ENCODE assay signal across 8 cellular contexts in genomic region chr7:69598487-69599148, GRCh38. TPM values are rescaled to one million over a fixed set of nuclear protein-coding genes. Genes with fewer than 3 reads are reported as not detected.
DNase-seq lines count a peak whose midpoint lies in the region; ATAC-seq and TF ChIP-seq lines count a peak whose summit lies in the region.

No MANE protein-coding gene starts in this region.

- no peaks in the 10 kb centered on the region for H3K9me3 ChIP-seq in heart right ventricle

- no peaks in the 10 kb centered on the region for H4K20me1 ChIP-seq in KMS-11 (ENCODE audit: insufficient read depth)

- DNase-seq in GM06990 (ENCODE audit: extremely low read depth, insufficient read length), result no peak
- no peak for DNase-seq in activated T-cell treated with anti-CD3 and anti-CD28 coated beads, Interleukin-2, amount 50 U/mL, for 4 hours
- peak; percentile 33 to 35 for DNase-seq in heart right ventricle
- DNase-seq in amniotic stem cell (lab: John Stamatoyannopoulos, UW), result no peak

- TF ChIP-seq CTCF in GM06990 (IDR thresholded peaks at IDR 0.05; ENCODE audit: insufficient read depth, low read length, poor library complexity, severe bottlenecking), result no peak
- TF ChIP-seq CTCF in KMS-11 (conservative IDR thresholded peaks at IDR 0.05; ENCODE audit: low read depth, low read length), result no peak
- no peak for TF ChIP-seq CTCF in heart right ventricle (IDR thresholded peaks at IDR 0.05)

- H3K4me1 ChIP-seq in KMS-11 (ENCODE audit: low read depth, poor library complexity, severe bottlenecking), result peaks cover 32% of the 10 kb centered on the region
- H3K4me1 ChIP-seq in heart right ventricle, result peaks cover 0 to 28% (median 11%) of the 10 kb centered on the region in 9 donors
- peaks cover 7% of the 10 kb centered on the region for H3K4me1 ChIP-seq in rectal smooth muscle tissue (ENCODE audit: control insufficient read depth, insufficient read depth, low read length)

- H3K9ac ChIP-seq in KMS-11, result peak overlapping the region; percentile 57; the same call in 1 of the 2 replicates
- no peak overlapping the region for H3K9ac ChIP-seq in rectal smooth muscle tissue (ENCODE audit: low read length)

- H2AFZ ChIP-seq in KMS-11 (ENCODE audit: low read depth), result peak overlapping the region; percentile 92

- intact Hi-C loops in heart right ventricle (cut with DNase I), result loop anchor here in 3 of 10 donors (5.0 to 10.0 kb wide), 3 partner anchors 79 to 296 kb away; no protein-coding TSS in a partner anchor

- no peaks in the 10 kb centered on the region for H3K36me3 ChIP-seq in GM06990 (ENCODE audit: control insufficient read depth, insufficient read depth, low read length)
- no peaks in the 10 kb centered on the region for H3K36me3 ChIP-seq in KMS-11 (ENCODE audit: insufficient read depth)
- H3K36me3 ChIP-seq in heart right ventricle, result no peaks in the 10 kb centered on the region
- no peaks in the 10 kb centered on the region for H3K36me3 ChIP-seq in rectal smooth muscle tissue (ENCODE audit: control insufficient read depth, insufficient read depth, low read length)

- no peaks in the 10 kb centered on the region for H3K36me3 Mint-ChIP-seq in activated T-cell treated with anti-CD3 and anti-CD28 coated beads, Interleukin-2, amount 50 U/mL, for 4 hours (ENCODE audit: insufficient read depth)

- H3K4me3 ChIP-seq in GM06990 (replicated peaks; ENCODE audit: low read depth, low read length) (peak overlapping the region; percentile 61), KMS-11 (IDR thresholded peaks at IDR 0.05; ENCODE audit: insufficient read depth, low read depth, low read length) (no peak overlapping the region), heart right ventricle (peak overlapping the region; percentile 76 to 98 (median 83)), rectal smooth muscle tissue (ENCODE audit: low read length) (peak overlapping the region; percentile 68)

- ATAC-seq in activated T-cell treated with anti-CD3 and anti-CD28 coated beads, Interleukin-2, amount 50 U/mL, for 4 hours, result no peak
- ATAC-seq in heart right ventricle (peak in 2 of 8 donors; percentile 9 to 32), HG03025 (IDR thresholded peaks at IDR 0.05; ENCODE audit: low FRiP score, unreplicated experiment) (no peak), GM18511 (IDR thresholded peaks at IDR 0.05; ENCODE audit: unreplicated experiment) (no peak)

- H3K4me1 Mint-ChIP-seq in activated T-cell treated with anti-CD3 and anti-CD28 coated beads, Interleukin-2, amount 50 U/mL, for 4 hours (ENCODE audit: low read depth), result peaks cover 8% of the 10 kb centered on the region

- H3K9me3 Mint-ChIP-seq in activated T-cell treated with anti-CD3 and anti-CD28 coated beads, Interleukin-2, amount 50 U/mL, for 4 hours, result no peaks in the 10 kb centered on the region

- H3K4me2 ChIP-seq in KMS-11, result peak overlapping the region; percentile 80; the same call in 1 of the 2 replicates

- no peaks in the 10 kb centered on the region; the same call in 1 of the 2 replicates for H3K79me2 ChIP-seq in KMS-11 (ENCODE audit: insufficient read depth, low read depth)

- H3K27me3 Mint-ChIP-seq in activated T-cell treated with anti-CD3 and anti-CD28 coated beads, Interleukin-2, amount 50 U/mL, for 4 hours (ENCODE audit: low read depth), result peaks cover 22% of the 10 kb centered on the region

- H3K27me3 ChIP-seq in GM06990 (replicated peaks; ENCODE audit: control insufficient read depth, insufficient read depth, low read length), result no peaks in the 10 kb centered on the region
- no peaks in the 10 kb centered on the region for H3K27me3 ChIP-seq in KMS-11 (ENCODE audit: insufficient read depth, low read depth)
- H3K27me3 ChIP-seq in heart right ventricle, result peaks cover 0 to 21% (median 0%) of the 10 kb centered on the region in 7 donors
- H3K27me3 ChIP-seq in rectal smooth muscle tissue (ENCODE audit: control insufficient read depth, insufficient read depth, low read length), result no peaks in the 10 kb centered on the region

- 0% methylated on average over 53 to 55 of the region's 55 CpGs for WGBS in heart right ventricle, 2 donors

- peak overlapping the region; percentile 83 for H3K4me3 Mint-ChIP-seq in activated T-cell treated with anti-CD3 and anti-CD28 coated beads, Interleukin-2, amount 50 U/mL, for 4 hours

- H3K27ac ChIP-seq in KMS-11 (no peak overlapping the region), heart right ventricle (peak overlapping the region; percentile 59 to 90 (median 76)), rectal smooth muscle tissue (ENCODE audit: low read depth, low read length) (peak overlapping the region; percentile 63)

RNA-seq across cellular contexts. Expression of gene AUTS2, which starts 0.3 kb away (rescaled TPM):
- total RNA-seq in activated T-cell treated with anti-CD3 and anti-CD28 coated beads, Interleukin-2, amount 50 U/mL, for 4 hours, result 1 to 10 TPM; 1.4 to 4.4 (median 2.8) TPM
- total RNA-seq in heart right ventricle, result 10 to 100 TPM in 1 of 10 donors, 1 to 10 TPM in 9; 5.0 to 11.2 (median 7.9) TPM
- 1 to 10 TPM; 1.6 to 7.2 TPM for polyA plus RNA-seq in heart right ventricle

Comparison
In these comparisons a context has a peak if more than half of its experiments do, and no peak if none do; other contexts are left out.
1. DNase-seq: peak in heart right ventricle (2 of 2); none in GM06990 (single experiment), activated T-cell treated with anti-CD3 and anti-CD28 coated beads, Interleukin-2, amount 50 U/mL, for 4 hours (single experiment) and amniotic stem cell (single experiment).